ENCODE assay signal across 8 cellular contexts in genomic region chr16:54284931-54285413, GRCh38. TPM values are rescaled to one million over a fixed set of nuclear protein-coding genes. Genes with fewer than 3 reads are reported as not detected.
DNase-seq lines count a peak whose midpoint lies in the region; ATAC-seq and TF ChIP-seq lines count a peak whose summit lies in the region.
"Had no signal": no experiment of that assay in that cellular context is flagged by ENCODE, and none has a peak within 500 bp of the region (broad histone marks: within the 10 kb centered on the region; RNA-seq: fewer than 3 reads in every experiment).

No MANE protein-coding gene starts in this region.

- POLR2A ChIA-PET in CD8-positive, alpha-beta T cell (lab: Charles Lee), result no interaction called here

- H3K36me3 Mint-ChIP-seq in CD8-positive, alpha-beta T cell, result no peaks in the 10 kb centered on the region

- no peak overlapping the region for H3K27ac Mint-ChIP-seq in CD8-positive, alpha-beta T cell

- no peak for ATAC-seq in CD8-positive, alpha-beta T cell

- H3K9ac ChIP-seq in NT2/D1 (ENCODE audit: insufficient read length, low read depth), result peak overlapping the region; percentile 85

- H3K9me3 ChIP-seq in NT2/D1 (ENCODE audit: insufficient read depth, low read length), result no peaks in the 10 kb centered on the region
- H3K9me3 ChIP-seq in CD8-positive, alpha-beta T cell (ENCODE audit: low read length), result no peaks in the 10 kb centered on the region

- no peak overlapping the region for H3K4me3 Mint-ChIP-seq in CD8-positive, alpha-beta T cell

- CTCF ChIA-PET in CD8-positive, alpha-beta T cell (lab: Charles Lee), result no interaction called here

- peaks cover 30% of the 10 kb centered on the region for H3K4me1 Mint-ChIP-seq in CD8-positive, alpha-beta T cell (ENCODE audit: low read depth)

- DNase-seq in H7 (peak; percentile 62), NT2/D1 (ENCODE audit: low read depth, low spot score) (no peak), fibroblast of pulmonary artery (ENCODE audit: low read depth) (no peak), retina (peak; percentile 68), LoVo (ENCODE audit: low spot score) (no peak), NCI-H1436 (lab: John Stamatoyannopoulos, UW) (no peak)
- DNase-seq in CD8-positive, alpha-beta T cell, result no peak
- DNase-seq: stimulated activated CD4-positive, alpha-beta T cell treated with anti-CD3 and anti-CD28 coated beads, Interleukin-2, amount 100 ng/mL, for 48 hours had no signal

- H3K4me3 ChIP-seq in H7 (ENCODE audit: insufficient read depth, low read depth, low read length) (peak overlapping the region; percentile 57), NT2/D1 (ENCODE audit: insufficient read length, low read depth) (peak overlapping the region; percentile 65), fibroblast of pulmonary artery (replicated peaks; ENCODE audit: low read depth, low read length) (peak overlapping the region; percentile 69)
- H3K4me3 ChIP-seq in CD8-positive, alpha-beta T cell (ENCODE audit: low read depth, low read length), result no peak overlapping the region

- H3K36me3 ChIP-seq in H7 (replicated peaks; ENCODE audit: control insufficient read depth, insufficient read depth, low read length) (no peaks in the 10 kb centered on the region), NT2/D1 (ENCODE audit: insufficient read depth, insufficient read length, low read length) (no peaks in the 10 kb centered on the region)
- no peaks in the 10 kb centered on the region for H3K36me3 ChIP-seq in CD8-positive, alpha-beta T cell (ENCODE audit: insufficient read depth, low read length)

- peaks cover 13% of the 10 kb centered on the region for H3K4me1 ChIP-seq in NT2/D1 (ENCODE audit: insufficient read depth, insufficient read length)
- H3K4me1 ChIP-seq in CD8-positive, alpha-beta T cell (ENCODE audit: insufficient read depth, low read length), result no peaks in the 10 kb centered on the region

- peaks cover 55% of the 10 kb centered on the region for H3K27me3 Mint-ChIP-seq in CD8-positive, alpha-beta T cell (ENCODE audit: low read depth)

- H3K27ac ChIP-seq in CD8-positive, alpha-beta T cell (ENCODE audit: low read depth, low read length), result no peak overlapping the region

- no peak for TF ChIP-seq CTCF in fibroblast of pulmonary artery (IDR thresholded peaks at IDR 0.05; ENCODE audit: low read length, missing control alignments)
- no peak for TF ChIP-seq CTCF in CD8-positive, alpha-beta T cell (IDR thresholded peaks at IDR 0.05)

- no peaks in the 10 kb centered on the region for H3K9me3 Mint-ChIP-seq in CD8-positive, alpha-beta T cell

- intact Hi-C loops in CD8-positive, alpha-beta T cell (cut with DNase I, micrococcal nuclease), result no loop called here

- H3K27me3 ChIP-seq in H7 (ENCODE audit: control insufficient read depth, insufficient read depth, low read length) (peaks cover 87% of the 10 kb centered on the region), NT2/D1 (ENCODE audit: insufficient read depth, insufficient read length) (peaks cover 84% of the 10 kb centered on the region)
- no peaks in the 10 kb centered on the region for H3K27me3 ChIP-seq in CD8-positive, alpha-beta T cell (ENCODE audit: insufficient read depth, low read length)

RNA-seq across cellular contexts. Expression of gene IRX3, which starts 1.6 kb away (rescaled TPM):
- 2.8 and 4.1 TPM in 2 replicates for total RNA-seq in H7 (2014; rRNA removed; shearing (Covaris generic))
- total RNA-seq in CD8-positive, alpha-beta T cell, result not detected

Comparison
In these comparisons a context has a peak if more than half of its experiments do, and no peak if none do; other contexts are left out.
1. DNase-seq: peak in H7 (single experiment) and retina (single experiment); none in NT2/D1 (single experiment), fibroblast of pulmonary artery (single experiment), CD8-positive, alpha-beta T cell (0 of 7), LoVo (single experiment) and NCI-H1436 (single experiment).